Comparison of ENCODE assay signal across 9 cellular contexts in the genomic region with DNA sequence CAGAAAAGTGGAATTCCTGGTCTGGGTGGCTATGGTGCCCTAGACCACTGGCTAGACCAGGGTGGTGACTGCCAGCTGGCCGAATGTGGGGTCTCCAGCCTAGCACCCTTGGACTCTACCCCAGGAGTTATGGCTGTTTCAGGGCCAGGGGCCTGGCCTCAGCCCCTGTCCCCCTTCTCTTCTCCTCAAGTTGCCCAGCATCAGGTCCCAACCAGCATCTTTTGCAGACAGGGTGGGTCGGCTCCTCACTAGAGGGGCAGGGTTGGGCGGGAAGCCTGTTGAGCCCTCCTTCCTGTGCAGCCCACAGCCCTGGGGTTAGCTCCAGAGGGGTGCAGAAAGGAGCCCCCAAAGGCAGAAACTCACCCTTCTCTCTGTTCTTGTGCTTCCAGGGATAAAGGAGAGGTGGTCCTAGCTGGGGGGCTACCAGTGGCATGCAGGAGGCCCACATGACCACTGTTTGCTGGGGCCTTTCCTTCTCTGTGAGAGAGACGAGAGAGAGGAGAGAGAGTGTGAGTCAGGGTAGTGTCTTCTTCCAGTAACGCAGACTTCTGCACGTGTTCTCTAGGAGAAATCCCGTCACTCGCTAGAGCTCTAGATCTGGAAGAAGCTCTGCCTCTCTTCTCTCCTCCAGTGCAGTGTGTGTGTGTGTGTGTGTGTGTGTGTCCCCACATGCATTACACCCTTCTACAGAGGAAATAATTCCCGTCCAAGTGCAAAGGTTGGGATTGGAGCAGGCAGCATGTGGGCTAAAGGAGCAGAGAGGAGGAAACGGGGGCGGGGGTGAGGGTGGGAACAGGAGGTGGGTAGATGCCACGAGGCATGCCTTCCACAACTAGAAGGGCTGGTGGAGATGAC.
DNase-seq lines count a peak whose midpoint lies in the region; ATAC-seq and TF ChIP-seq lines count a peak whose summit lies in the region.
"Had no signal": no experiment of that assay in that cellular context is flagged by ENCODE, and none has a peak within 500 bp of the region (broad histone marks: within the 10 kb centered on the region; RNA-seq: fewer than 3 reads in every experiment).

No MANE protein-coding gene starts in this region.

- DNase-seq in GM23338 (ENCODE audit: low spot score) (no peak), right cardiac atrium (no peak), skeletal muscle cell (ENCODE audit: low read depth) (peak; percentile 75), DMS153 (lab: John Stamatoyannopoulos, UW) (no peak), NCI-H748 treated with DMSO at 0.1 percent for 48 hours (lab: John Stamatoyannopoulos, UW) (no peak), endothelial cell (ENCODE audit: low spot score) (no peak)
- peak; percentile 37 for DNase-seq in activated CD8-positive, alpha-beta memory T cell treated with anti-CD3 and anti-CD28 coated beads, Interleukin-2, amount 50 U/mL, for 48 hours

- H3F3A ChIP-seq in GM23338 (replicated peaks; ENCODE audit: low read depth), result no peaks in the 10 kb centered on the region

- no peak overlapping the region for H3K4me3 ChIP-seq in GM23338
- no peak overlapping the region for H3K4me3 ChIP-seq in right cardiac atrium (ENCODE audit: low read length)
- H3K4me3 ChIP-seq in skeletal muscle cell (ENCODE audit: low read depth, low read length), result no peak overlapping the region

- no peak for TF ChIP-seq CTCF in GM23338 (conservative IDR thresholded peaks at IDR 0.05; ENCODE audit: low read depth in 2 of 2)
- no peak for TF ChIP-seq CTCF in endothelial cell (IDR thresholded peaks at IDR 0.05; ENCODE audit: unreplicated experiment)

- H3K79me2 ChIP-seq in GM23338 (replicated peaks; ENCODE audit: insufficient read depth), result no peaks in the 10 kb centered on the region; the same call in none of the 2 replicates

- H3K36me3 Mint-ChIP-seq in GM23338 (ENCODE audit: low read depth) (no peaks in the 10 kb centered on the region), endothelial cell (ENCODE audit: low read depth, unreplicated experiment) (peaks cover under 1% of the 10 kb centered on the region)

- no peak overlapping the region for H3K4me3 Mint-ChIP-seq in GM23338
- H3K4me3 Mint-ChIP-seq in endothelial cell (ENCODE audit: unreplicated experiment), result no peak overlapping the region

- H4K20me1 ChIP-seq in GM23338 (replicated peaks; ENCODE audit: insufficient read depth), result no peaks in the 10 kb centered on the region; the same call in 1 of the 2 replicates

- H3K27me3 ChIP-seq in GM23338 (ENCODE audit: insufficient read depth) (no peaks in the 10 kb centered on the region), right cardiac atrium (ENCODE audit: control insufficient read depth, insufficient read depth) (no peaks in the 10 kb centered on the region)

- H3K9me3 Mint-ChIP-seq in GM23338 (no peaks in the 10 kb centered on the region), endothelial cell (ENCODE audit: unreplicated experiment) (no peaks in the 10 kb centered on the region)
- H3K9me3 Mint-ChIP-seq: activated naive CD4-positive, alpha-beta T cell treated with anti-CD3 and anti-CD28 coated beads, Interleukin-2, amount 50 U/mL, for 72 hours had no signal

- no peak overlapping the region for H3K27ac ChIP-seq in GM23338 (ENCODE audit: low read depth)
- peak overlapping the region; percentile 8 for H3K27ac ChIP-seq in right cardiac atrium (ENCODE audit: low read length)

- H3K9me3 ChIP-seq in right cardiac atrium (ENCODE audit: control insufficient read depth, low read length), result no peaks in the 10 kb centered on the region

- intact Hi-C loops in right cardiac atrium (cut with DNase I), result no loop called here

- H3K4me1 Mint-ChIP-seq in GM23338, result peaks cover 28% of the 10 kb centered on the region
- H3K4me1 Mint-ChIP-seq in endothelial cell (ENCODE audit: unreplicated experiment), result peaks cover 21% of the 10 kb centered on the region

- H3K27me3 Mint-ChIP-seq in GM23338 (ENCODE audit: insufficient read depth, low read depth, poor library complexity) (peaks cover 16% of the 10 kb centered on the region), endothelial cell (ENCODE audit: unreplicated experiment) (peaks cover 5% of the 10 kb centered on the region)

- H3K4me2 ChIP-seq in GM23338, result no peak overlapping the region

- WGBS in right cardiac atrium, result 55% methylated on average over 12 of the region's 12 CpGs

- no peaks in the 10 kb centered on the region for H3K9me2 ChIP-seq in GM23338 (ENCODE audit: insufficient read depth)

- H3K27ac Mint-ChIP-seq in GM23338 (peak overlapping the region; percentile 88; the same call in 1 of the 2 replicates), endothelial cell (ENCODE audit: unreplicated experiment) (no peak overlapping the region)
- H3K27ac Mint-ChIP-seq: activated naive CD4-positive, alpha-beta T cell treated with anti-CD3 and anti-CD28 coated beads, Interleukin-2, amount 50 U/mL, for 72 hours had no signal

- ATAC-seq in GM23338 (no peak), right cardiac atrium (peak; percentile 17 to 20), HG02840 (IDR thresholded peaks at IDR 0.05; ENCODE audit: low FRiP score, unreplicated experiment) (no peak)
- ATAC-seq: activated naive CD4-positive, alpha-beta T cell treated with anti-CD3 and anti-CD28 coated beads, Interleukin-2, amount 50 U/mL, for 72 hours had no signal

- peaks cover 10% of the 10 kb centered on the region; the same call in 1 of the 2 replicates for H3K4me1 ChIP-seq in GM23338 (ENCODE audit: insufficient read depth)
- peaks cover 12% of the 10 kb centered on the region for H3K4me1 ChIP-seq in right cardiac atrium (ENCODE audit: control insufficient read depth, insufficient read depth, low read length)

- no peaks in the 10 kb centered on the region for H3K36me3 ChIP-seq in GM23338 (ENCODE audit: insufficient read depth)

- no peak overlapping the region for H2AFZ ChIP-seq in GM23338

TF ChIP-seq in GM23338, 12 proteins besides CTCF, POLR2A, EP300 and RAD21 (continues in another document):
- no peak for TF ChIP-seq ZNF114 (CRISPR knock-in tag; IDR thresholded peaks at IDR 0.05)
- TF ChIP-seq, protein P1, sequence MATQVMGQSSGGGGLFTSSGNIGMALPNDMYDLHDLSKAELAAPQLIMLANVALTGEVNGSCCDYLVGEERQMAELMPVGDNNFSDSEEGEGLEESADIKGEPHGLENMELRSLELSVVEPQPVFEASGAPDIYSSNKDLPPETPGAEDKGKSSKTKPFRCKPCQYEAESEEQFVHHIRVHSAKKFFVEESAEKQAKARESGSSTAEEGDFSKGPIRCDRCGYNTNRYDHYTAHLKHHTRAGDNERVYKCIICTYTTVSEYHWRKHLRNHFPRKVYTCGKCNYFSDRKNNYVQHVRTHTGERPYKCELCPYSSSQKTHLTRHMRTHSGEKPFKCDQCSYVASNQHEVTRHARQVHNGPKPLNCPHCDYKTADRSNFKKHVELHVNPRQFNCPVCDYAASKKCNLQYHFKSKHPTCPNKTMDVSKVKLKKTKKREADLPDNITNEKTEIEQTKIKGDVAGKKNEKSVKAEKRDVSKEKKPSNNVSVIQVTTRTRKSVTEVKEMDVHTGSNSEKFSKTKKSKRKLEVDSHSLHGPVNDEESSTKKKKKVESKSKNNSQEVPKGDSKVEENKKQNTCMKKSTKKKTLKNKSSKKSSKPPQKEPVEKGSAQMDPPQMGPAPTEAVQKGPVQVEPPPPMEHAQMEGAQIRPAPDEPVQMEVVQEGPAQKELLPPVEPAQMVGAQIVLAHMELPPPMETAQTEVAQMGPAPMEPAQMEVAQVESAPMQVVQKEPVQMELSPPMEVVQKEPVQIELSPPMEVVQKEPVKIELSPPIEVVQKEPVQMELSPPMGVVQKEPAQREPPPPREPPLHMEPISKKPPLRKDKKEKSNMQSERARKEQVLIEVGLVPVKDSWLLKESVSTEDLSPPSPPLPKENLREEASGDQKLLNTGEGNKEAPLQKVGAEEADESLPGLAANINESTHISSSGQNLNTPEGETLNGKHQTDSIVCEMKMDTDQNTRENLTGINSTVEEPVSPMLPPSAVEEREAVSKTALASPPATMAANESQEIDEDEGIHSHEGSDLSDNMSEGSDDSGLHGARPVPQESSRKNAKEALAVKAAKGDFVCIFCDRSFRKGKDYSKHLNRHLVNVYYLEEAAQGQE (IDR thresholded peaks at IDR 0.05; ENCODE audit: unreplicated experiment), result no peak
- TF ChIP-seq EZH2 (IDR thresholded peaks at IDR 0.05; ENCODE audit: low read depth, unreplicated experiment), result no peak

Comparison
In these comparisons a context has a peak if more than half of its experiments do, and no peak if none do; other contexts are left out.
1. ATAC-seq: peak in right cardiac atrium (2 of 2); none in GM23338 (single experiment) and HG02840 (single experiment).
2. DNase-seq: peak in activated CD8-positive, alpha-beta memory T cell treated with anti-CD3 and anti-CD28 coated beads, Interleukin-2, amount 50 U/mL, for 48 hours (single experiment) and skeletal muscle cell (single experiment); none in GM23338 (single experiment), right cardiac atrium (0 of 3), DMS153 (single experiment), NCI-H748 treated with DMSO at 0.1 percent for 48 hours (single experiment) and endothelial cell (single experiment).